ENCODE assay signal across 8 cellular contexts in the genomic region with DNA sequence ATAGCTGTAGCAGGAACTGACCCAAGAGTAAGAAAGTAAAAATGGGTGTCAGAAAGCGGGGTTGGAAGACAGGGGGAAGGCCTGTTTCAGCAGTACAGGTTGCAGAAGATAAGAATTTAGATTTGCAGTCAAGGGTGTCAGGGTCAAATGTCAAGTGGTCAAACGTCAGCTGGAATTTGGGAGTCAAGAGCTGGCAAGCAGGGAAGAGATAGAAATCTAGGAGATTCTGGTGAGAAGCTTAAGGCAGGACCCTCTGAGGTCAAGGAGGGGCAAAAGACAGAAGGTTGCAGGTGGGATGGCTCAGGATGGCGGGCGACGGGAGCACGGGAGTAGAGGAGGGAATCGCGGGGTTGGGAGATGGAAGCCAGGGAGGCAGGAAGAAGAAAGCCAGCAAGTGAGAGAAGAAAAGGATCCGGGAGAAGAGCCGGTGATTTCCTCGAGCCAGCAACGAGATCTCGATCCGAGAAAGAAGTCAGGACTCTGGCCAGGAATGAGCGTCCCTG. TPM values are rescaled to one million over a fixed set of nuclear protein-coding genes. Genes with fewer than 3 reads are reported as not detected.
DNase-seq lines count a peak whose midpoint lies in the region; ATAC-seq, FAIRE-seq and TF ChIP-seq lines count a peak whose summit lies in the region.

No MANE protein-coding gene starts in this region.

- H3K27me3 ChIP-seq in CD8-positive, alpha-beta T cell (ENCODE audit: insufficient read depth, low read length): no peaks in the 10 kb centered on the region
- H3K27me3 ChIP-seq in SJSA1 (replicated peaks) (no peaks in the 10 kb centered on the region), esophagus squamous epithelium (no peaks in the 10 kb centered on the region), neutrophil (no peaks in the 10 kb centered on the region)

- POLR2A ChIA-PET in CD8-positive, alpha-beta T cell (lab: Charles Lee): interaction anchor here (0.9 to 3.8 kb wide), 18 partner anchors 34 to 176 kb away, joined by 3 to 39 read pairs (median 5); partner anchors contain the start of genes AURKB, CTC1, HES7 and PFAS

- H3K9me3 Mint-ChIP-seq in CD8-positive, alpha-beta T cell: no peaks in the 10 kb centered on the region

- H3K27ac ChIP-seq in CD8-positive, alpha-beta T cell (ENCODE audit: low read depth, low read length): peak overlapping the region; percentile 80
- peak overlapping the region; percentile 92 for H3K27ac ChIP-seq in SJSA1
- H3K27ac ChIP-seq in esophagus squamous epithelium: peak overlapping the region; percentile 91 to 97 (median 96)
- peak overlapping the region; percentile 93 for H3K27ac ChIP-seq in neutrophil

- H3K4me3 ChIP-seq in CD8-positive, alpha-beta T cell (ENCODE audit: low read depth, low read length): peak overlapping the region; percentile 98
- H3K4me3 ChIP-seq in SJSA1: peak overlapping the region; percentile 57
- peak overlapping the region; percentile 45 to 90 (median 70) for H3K4me3 ChIP-seq in esophagus squamous epithelium
- peak overlapping the region; percentile 74 to 89 for H3K4me3 ChIP-seq in neutrophil (ENCODE audit: low read depth in 1 of 2, low read length in 1 of 2)

- WGBS in esophagus squamous epithelium, 2 donors: 7 to 9% methylated on average over 14 to 15 of the region's 15 CpGs

- DNase-seq in CD8-positive, alpha-beta T cell: no peak
- no peak for DNase-seq in SJSA1 (ENCODE audit: low read depth in 1 of 2, low spot score in 2 of 2)
- DNase-seq in esophagus squamous epithelium (lab: John Stamatoyannopoulos, UW): no peak
- DNase-seq in mesenteric fat pad (ENCODE audit: low spot score): no peak
- no peak for DNase-seq in DMS79 treated with DMSO at 0.1 percent for 48 hours (lab: John Stamatoyannopoulos, UW)
- DNase-seq in D721Med (ENCODE audit: insufficient read length, low spot score): no peak

- intact Hi-C loops in CD8-positive, alpha-beta T cell (cut with DNase I, micrococcal nuclease): loop anchor here (1.0 to 2.0 kb wide), 9 partner anchors 46 to 176 kb away; partner anchors contain the start of genes ALOXE3 (in 1 of the 2), BORCS6 (in 1 of the 2), CTC1 (in 1 of the 2) and PFAS (in 1 of the 2)
- intact Hi-C loops in esophagus squamous epithelium (cut with DNase I): no loop called here

- H3K9me3 ChIP-seq in CD8-positive, alpha-beta T cell (ENCODE audit: low read length): no peaks in the 10 kb centered on the region
- no peaks in the 10 kb centered on the region for H3K9me3 ChIP-seq in SJSA1 (replicated peaks)
- H3K9me3 ChIP-seq in esophagus squamous epithelium: no peaks in the 10 kb centered on the region
- no peaks in the 10 kb centered on the region for H3K9me3 ChIP-seq in neutrophil

- H3K36me3 Mint-ChIP-seq in CD8-positive, alpha-beta T cell: peaks cover 5% of the 10 kb centered on the region

- ATAC-seq in CD8-positive, alpha-beta T cell: no peak
- ATAC-seq in GM21529 (IDR thresholded peaks at IDR 0.05; ENCODE audit: unreplicated experiment): no peak

- TF ChIP-seq POLR2A in esophagus squamous epithelium (IDR thresholded peaks at IDR 0.05): no peak

- H3K36me3 ChIP-seq in CD8-positive, alpha-beta T cell (ENCODE audit: insufficient read depth, low read length): no peaks in the 10 kb centered on the region
- no peaks in the 10 kb centered on the region for H3K36me3 ChIP-seq in SJSA1
- H3K36me3 ChIP-seq in esophagus squamous epithelium: no peaks in the 10 kb centered on the region
- H3K36me3 ChIP-seq in neutrophil: no peaks in the 10 kb centered on the region

- CTCF ChIA-PET in CD8-positive, alpha-beta T cell (lab: Charles Lee): interaction anchor here (0.7 to 2.5 kb wide), 13 partner anchors 14 to 236 kb away, joined by 3 to 13 read pairs (median 4); partner anchors contain the start of genes ALOXE3, CTC1 and PFAS

- H3K4me3 Mint-ChIP-seq in CD8-positive, alpha-beta T cell: peak overlapping the region; percentile 86

- peak overlapping the region; percentile 90 for H3K27ac Mint-ChIP-seq in CD8-positive, alpha-beta T cell

- peaks cover 30% of the 10 kb centered on the region for H3K4me1 Mint-ChIP-seq in CD8-positive, alpha-beta T cell (ENCODE audit: low read depth)

- peaks cover 12% of the 10 kb centered on the region for H3K4me1 ChIP-seq in CD8-positive, alpha-beta T cell (ENCODE audit: insufficient read depth, low read length)
- peaks cover 11% of the 10 kb centered on the region for H3K4me1 ChIP-seq in SJSA1 (replicated peaks)
- H3K4me1 ChIP-seq in esophagus squamous epithelium: peaks cover 4 to 32% (median 8%) of the 10 kb centered on the region in 3 donors
- peaks cover 27 to 30% of the 10 kb centered on the region in 2 experiments for H3K4me1 ChIP-seq in neutrophil (ENCODE audit: control insufficient read depth in 1 of 2, insufficient read depth in 1 of 2, low read depth in 1 of 2, low read length in 1 of 2)

- no peak for TF ChIP-seq CTCF in CD8-positive, alpha-beta T cell (IDR thresholded peaks at IDR 0.05)
- no peak for TF ChIP-seq CTCF in esophagus squamous epithelium (IDR thresholded peaks at IDR 0.05)
- TF ChIP-seq CTCF in neutrophil (IDR thresholded peaks at IDR 0.05): no peak
- no peak for TF ChIP-seq CTCF in D721Med (IDR thresholded peaks at IDR 0.05; ENCODE audit: insufficient read depth, missing control alignments)

- no peak for FAIRE-seq in D721Med (lab: Jason Lieb, UNC)

- no peaks in the 10 kb centered on the region for H3K27me3 Mint-ChIP-seq in CD8-positive, alpha-beta T cell (ENCODE audit: low read depth)

RNA-seq across cellular contexts. Expression of gene SLC25A35, which starts 0.3 kb away (rescaled TPM):
- total RNA-seq in CD8-positive, alpha-beta T cell: 1 to 10 TPM; 4.2 to 4.4 TPM
- 0.74 TPM in 1 of 2 replicates, not detected in the other for total RNA-seq in SJSA1 (2014; rRNA removed; shearing (Covaris generic))
- total RNA-seq in esophagus squamous epithelium (1 to 10 TPM in 2 of 4 donors, under 1 TPM in 2; 0.29 to 1.3 (median 1.1) TPM), mesenteric fat pad (3.9 TPM)

RNA-seq across cellular contexts. Expression of gene RANGRF, which starts 6.4 kb away (rescaled TPM):
- total RNA-seq in CD8-positive, alpha-beta T cell: 10 to 100 TPM; 18.9 to 20.2 TPM
- total RNA-seq in SJSA1 (2014; rRNA removed; shearing (Covaris generic)): 7.6 and 12.7 TPM in 2 replicates
- total RNA-seq in esophagus squamous epithelium: 10 to 100 TPM in 3 of 4 donors, 1 to 10 TPM in 1; 7.8 to 15.4 (median 12.6) TPM
- total RNA-seq in mesenteric fat pad: 20.8 TPM

RNA-seq across cellular contexts. Expression of gene ARHGEF15, which starts 15.2 kb away (rescaled TPM):
- not detected for total RNA-seq in CD8-positive, alpha-beta T cell
- total RNA-seq in SJSA1 (2014; rRNA removed; shearing (Covaris generic)): not detected in 2 replicates
- total RNA-seq in esophagus squamous epithelium (1 to 10 TPM in 3 of 4 donors, under 1 TPM in 1; 0.27 to 7.6 (median 2.9) TPM), mesenteric fat pad (71.8 TPM)

RNA-seq across cellular contexts. Expression of gene ODF4, which starts 44.8 kb away (rescaled TPM):
- total RNA-seq in CD8-positive, alpha-beta T cell: not detected
- not detected in 2 replicates for total RNA-seq in SJSA1 (2014; rRNA removed; shearing (Covaris generic))
- total RNA-seq in esophagus squamous epithelium: not detected
- total RNA-seq in mesenteric fat pad: not detected

RNA-seq across cellular contexts. Expression of gene PFAS, which starts 45.8 kb away (rescaled TPM):
- total RNA-seq in CD8-positive, alpha-beta T cell: 10 to 100 TPM; 23.8 to 25.0 TPM
- total RNA-seq in SJSA1 (2014; rRNA removed; shearing (Covaris generic)): 29.3 and 60.1 TPM in 2 replicates
- total RNA-seq in esophagus squamous epithelium (10 to 100 TPM in 3 of 4 donors, 1 to 10 TPM in 1; 8.7 to 23.0 (median 17.9) TPM), mesenteric fat pad (39.2 TPM)
